8 cellular contexts compared by ENCODE assay signal in genomic region chr6:110180228-110181008, GRCh38. TPM values are rescaled to one million over a fixed set of nuclear protein-coding genes. Genes with fewer than 3 reads are reported as not detected.
DNase-seq lines count a peak whose midpoint lies in the region; ATAC-seq and TF ChIP-seq lines count a peak whose summit lies in the region.

Gene CDC40, plus strand, starts transcription at chr6:110180427. Its CDS starts 18 bp downstream, at chr6:110180445.

- TF ChIP-seq CTCF in fibroblast of lung (conservative IDR thresholded peaks at IDR 0.05 in 1 of 2, IDR thresholded peaks at IDR 0.05 in 1 of 2; ENCODE audit: low read depth in 1 of 2, low read length in 2 of 2) = no peak
- TF ChIP-seq CTCF in neutrophil (IDR thresholded peaks at IDR 0.05) = no peak

- H3K27me3 ChIP-seq in fibroblast of lung (ENCODE audit: control insufficient read depth, insufficient read depth, low read length) (no peaks in the 10 kb centered on the region), neutrophil (peaks cover 30% of the 10 kb centered on the region), thymus (ENCODE audit: control insufficient read depth, insufficient read depth) (no peaks in the 10 kb centered on the region)

- ATAC-seq in HG02973 (IDR thresholded peaks at IDR 0.05; ENCODE audit: unreplicated experiment) = peak; percentile 39

- H3K9ac ChIP-seq in fibroblast of lung (ENCODE audit: insufficient read depth, low read length) = peak within 1 kb of the TSS; percentile 94

- H3K27ac ChIP-seq in fibroblast of lung (ENCODE audit: insufficient read depth, low read length) (peak within 1 kb of the TSS; percentile 97), neutrophil (peak within 1 kb of the TSS; percentile 87), thymus (ENCODE audit: low read depth) (peak within 1 kb of the TSS; percentile 82)

- H3K4me3 ChIP-seq in fibroblast of lung (replicated peaks in 1 of 4; ENCODE audit: control extremely low read depth in 1 of 4, insufficient read depth in 1 of 4, low read depth in 3 of 4, low read length in 4 of 4) (peak within 1 kb of the TSS; percentile 88 to 97 (median 92)), neutrophil (ENCODE audit: low read depth in 1 of 2, low read length in 1 of 2) (peak within 1 kb of the TSS; percentile 94 to 98), thymus (ENCODE audit: low read length) (peak within 1 kb of the TSS; percentile 90)

- H3K36me3 ChIP-seq in fibroblast of lung (ENCODE audit: control insufficient read depth, insufficient read depth, low read length) (no peaks in the 10 kb centered on the region), neutrophil (no peaks in the 10 kb centered on the region), thymus (ENCODE audit: control insufficient read depth, insufficient read depth) (no peaks in the 10 kb centered on the region)

- H3K4me2 ChIP-seq in fibroblast of lung (ENCODE audit: extremely low read depth, insufficient read depth, low read length) = peak within 1 kb of the TSS; percentile 91

- no peaks in the 10 kb centered on the region for H3K9me3 ChIP-seq in fibroblast of lung (ENCODE audit: control insufficient read depth, insufficient read depth, low read depth, low read length)
- H3K9me3 ChIP-seq in neutrophil = no peaks in the 10 kb centered on the region
- H3K9me3 ChIP-seq in thymus (ENCODE audit: control insufficient read depth) = no peaks in the 10 kb centered on the region

- peak within 1 kb of the TSS; percentile 93 for H2AFZ ChIP-seq in fibroblast of lung (ENCODE audit: low read length)

- peaks cover 63% of the 10 kb centered on the region for H3K79me2 ChIP-seq in fibroblast of lung (ENCODE audit: control insufficient read depth, insufficient read depth, low read length)

- DNase-seq in SIG-M5 treated with dmso at 0.1 percent for 504 hours (lab: John Stamatoyannopoulos, UW; ENCODE audit: unreplicated experiment) = peak; percentile 86
- no peak for DNase-seq in SIG-M5 (lab: John Stamatoyannopoulos, UW)
- peak; percentile 88 for DNase-seq in NOMO-1 treated with DMSO at 0.1 percent for 48 hours (lab: John Stamatoyannopoulos, UW; ENCODE audit: unreplicated experiment)
- DNase-seq in activated T-cell treated with anti-CD3 and anti-CD28 coated beads for 48 hours (ENCODE audit: low read depth) = peak; percentile 37
- no peak for DNase-seq in fibroblast of lung (ENCODE audit: low read depth in 2 of 2)

- peaks cover 2% of the 10 kb centered on the region for H4K20me1 ChIP-seq in fibroblast of lung (ENCODE audit: control insufficient read depth, extremely low read depth, insufficient read depth, low read length)

- peaks cover 9% of the 10 kb centered on the region for H3K4me1 ChIP-seq in fibroblast of lung (ENCODE audit: control insufficient read depth, extremely low read depth, insufficient read depth, low read length)
- H3K4me1 ChIP-seq in neutrophil (ENCODE audit: control insufficient read depth in 1 of 2, insufficient read depth in 1 of 2, low read depth in 1 of 2, low read length in 1 of 2) = peaks cover 37 to 43% of the 10 kb centered on the region in 2 experiments
- peaks cover 16% of the 10 kb centered on the region for H3K4me1 ChIP-seq in thymus (ENCODE audit: control insufficient read depth, insufficient read depth, low read length)

- WGBS in thymus = under 1% methylated on average over 28 of the region's 28 CpGs

RNA-seq across cellular contexts. Expression of gene CDC40, which starts in this region (rescaled TPM):
- 20.3 and 22.1 TPM in 2 replicates for total RNA-seq in fibroblast of lung
- polyA plus RNA-seq in fibroblast of lung = 16.4 and 21.5 TPM in 2 replicates
- polyA plus RNA-seq in fibroblast of lung (2012) = 14.1 and 15.0 TPM in 2 replicates
- polyA minus RNA-seq in fibroblast of lung (ENCODE audit: low replicate concordance) = 4.3 and 7.7 TPM in 2 replicates
- polyA plus RNA-seq in thymus = 17.6 TPM

Comparison
In these comparisons a context has a peak if more than half of its experiments do, and no peak if none do; other contexts are left out.
1. DNase-seq: peak in SIG-M5 treated with dmso at 0.1 percent for 504 hours (single experiment), NOMO-1 treated with DMSO at 0.1 percent for 48 hours (single experiment) and activated T-cell treated with anti-CD3 and anti-CD28 coated beads for 48 hours (single experiment); none in SIG-M5 (single experiment) and fibroblast of lung (0 of 2).
2. Peak in every context shown above with its lines, with median percentiles within 50 percentile points of each other: H3K27ac ChIP-seq and H3K4me3 ChIP-seq.